Comparison of ENCODE assay signal across 9 cellular contexts in genomic region chr16:67910162-67910561, GRCh38. TPM values are rescaled to one million over a fixed set of nuclear protein-coding genes. Genes with fewer than 3 reads are reported as not detected.
A peak's percentile ranks its signal among the peaks of the same experiment; 100 is the strongest.
DNase-seq lines count a peak whose midpoint lies in the region; ATAC-seq, FAIRE-seq and TF ChIP-seq lines count a peak whose summit lies in the region.
"Had no signal": no experiment of that assay in that cellular context is flagged by ENCODE, and none has a peak within 500 bp of the region (broad histone marks: within the 10 kb centered on the region; RNA-seq: fewer than 3 reads in every experiment).

No MANE protein-coding gene starts in this region.

- no peak for ATAC-seq in HG03521 (IDR thresholded peaks at IDR 0.05; ENCODE audit: unreplicated experiment)

- peak overlapping the region in 1 of 8 donors; percentile 60 for H3K27ac Mint-ChIP-seq in CD8-positive, alpha-beta memory T cell

- DNase-seq in COLO668 (lab: John Stamatoyannopoulos, UW; ENCODE audit: unreplicated experiment) (peak; percentile 33), HTR-8/SVneo (ENCODE audit: insufficient read length, low spot score) (peak; percentile 43), amniotic epithelial cell (ENCODE audit: low read depth) (peak; percentile 60), middle frontal gyrus (ENCODE audit: extremely low spot score, low spot score) (peak; percentile 62), GM10248 (ENCODE audit: extremely low spot score) (no peak)
- no peak for DNase-seq in stimulated activated CD4-positive, alpha-beta T cell treated with anti-CD3 and anti-CD28 coated beads, Interleukin-4, amount 100 ng/mL, for 1 hour
- DNase-seq in CD8-positive, alpha-beta memory T cell: no peak
- DNase-seq: NCI-H2029 treated with DMSO at 0.1 percent for 48 hours had no signal

- H3K4me1 ChIP-seq in CD8-positive, alpha-beta memory T cell (ENCODE audit: insufficient read depth, low read length): no peaks in the 10 kb centered on the region

- no peak for TF ChIP-seq CTCF in GM10248 (IDR thresholded peaks at IDR 0.05; ENCODE audit: control extremely low read depth, extremely low read depth, low read depth, missing control alignments)

- CTCF ChIA-PET in GM10248 (lab: Yijun Ruan, JAX): interaction anchor here (0.9 to 2.0 kb wide), 10 partner anchors 16 to 242 kb away, joined by 3 to 13 read pairs (median 4); partner anchors contain the start of gene NRN1L
- CTCF ChIA-PET in CD8-positive, alpha-beta memory T cell (lab: Charles Lee): interaction anchor here (1.0 to 2.2 kb wide), 2 partner anchors 18 to 94 kb away, joined by 4 to 6 read pairs; no protein-coding TSS in a partner anchor

- no peak overlapping the region for H3K4me3 ChIP-seq in CD8-positive, alpha-beta memory T cell (ENCODE audit: low read length)

- H3K27me3 Mint-ChIP-seq in CD8-positive, alpha-beta memory T cell: no peaks in the 10 kb centered on the region

- no peaks in the 10 kb centered on the region for H3K27me3 ChIP-seq in CD8-positive, alpha-beta memory T cell (ENCODE audit: insufficient read depth, low read length, poor library complexity, severe bottlenecking)

- POLR2A ChIA-PET in GM10248 (lab: Yijun Ruan, JAX): interaction anchor here (0.6 kb wide), 1 partner anchor 20 kb away, joined by 3 read pairs; no protein-coding TSS in a partner anchor
- POLR2A ChIA-PET in CD8-positive, alpha-beta memory T cell (lab: Charles Lee): no interaction called here

- no peaks in the 10 kb centered on the region for H3K9me3 ChIP-seq in CD8-positive, alpha-beta memory T cell (ENCODE audit: low read length)

- H3K9me3 Mint-ChIP-seq in CD8-positive, alpha-beta memory T cell: no peaks in the 10 kb centered on the region

- H3K4me1 Mint-ChIP-seq in CD8-positive, alpha-beta memory T cell: peaks cover 11 to 24% (median 17%) of the 10 kb centered on the region in 3 donors

- no peak overlapping the region for H3K4me3 Mint-ChIP-seq in CD8-positive, alpha-beta memory T cell

- H3K27ac ChIP-seq in CD8-positive, alpha-beta memory T cell (ENCODE audit: low read depth, low read length): no peak overlapping the region

- peaks cover 14% of the 10 kb centered on the region for H3K36me3 ChIP-seq in CD8-positive, alpha-beta memory T cell (ENCODE audit: insufficient read depth, low read length)

- FAIRE-seq in HTR-8/SVneo (lab: Jason Lieb, UNC): no peak

- H3K36me3 Mint-ChIP-seq in CD8-positive, alpha-beta memory T cell: peaks cover 0 to 42% (median 10%) of the 10 kb centered on the region in 3 donors

RNA-seq across cellular contexts. Expression of gene PSKH1, which starts 17.1 kb away (rescaled TPM):
- total RNA-seq in CD8-positive, alpha-beta memory T cell: 10 to 100 TPM; 13.6 to 14.5 TPM
- 27.0 TPM for polyA plus RNA-seq in CD8-positive, alpha-beta memory T cell

RNA-seq across cellular contexts. Expression of gene CTRL, which starts 21.5 kb away (rescaled TPM):
- total RNA-seq in CD8-positive, alpha-beta memory T cell: 1 to 10 TPM; 4.1 to 4.9 TPM
- polyA plus RNA-seq in CD8-positive, alpha-beta memory T cell: 1.5 TPM

RNA-seq across cellular contexts. Expression of gene NRN1L, which starts 25.5 kb away (rescaled TPM):
- under 1 TPM in 1 of 2 experiments, not detected in 1; 0.97 TPM for total RNA-seq in CD8-positive, alpha-beta memory T cell
- 0.83 TPM for polyA plus RNA-seq in CD8-positive, alpha-beta memory T cell

RNA-seq across cellular contexts. Expression of gene PSMB10, which starts 26.5 kb away (rescaled TPM):
- 100 to 1,000 TPM; 176 to 189 TPM for total RNA-seq in CD8-positive, alpha-beta memory T cell
- 518 TPM for polyA plus RNA-seq in CD8-positive, alpha-beta memory T cell

RNA-seq across cellular contexts. Expression of gene LCAT, which starts 33.8 kb away (rescaled TPM):
- total RNA-seq in CD8-positive, alpha-beta memory T cell: 10 to 100 TPM; 12.7 to 12.8 TPM
- polyA plus RNA-seq in CD8-positive, alpha-beta memory T cell: 0.74 TPM

Comparison
In these comparisons a context has a peak if more than half of its experiments do, and no peak if none do; other contexts are left out.
1. DNase-seq: peak in COLO668 (single experiment), HTR-8/SVneo (single experiment), amniotic epithelial cell (single experiment) and middle frontal gyrus (single experiment); none in GM10248 (single experiment), stimulated activated CD4-positive, alpha-beta T cell treated with anti-CD3 and anti-CD28 coated beads, Interleukin-4, amount 100 ng/mL, for 1 hour (single experiment) and CD8-positive, alpha-beta memory T cell (0 of 5).